Comparison of ENCODE assay signal across 35 cellular contexts in the genomic region with DNA sequence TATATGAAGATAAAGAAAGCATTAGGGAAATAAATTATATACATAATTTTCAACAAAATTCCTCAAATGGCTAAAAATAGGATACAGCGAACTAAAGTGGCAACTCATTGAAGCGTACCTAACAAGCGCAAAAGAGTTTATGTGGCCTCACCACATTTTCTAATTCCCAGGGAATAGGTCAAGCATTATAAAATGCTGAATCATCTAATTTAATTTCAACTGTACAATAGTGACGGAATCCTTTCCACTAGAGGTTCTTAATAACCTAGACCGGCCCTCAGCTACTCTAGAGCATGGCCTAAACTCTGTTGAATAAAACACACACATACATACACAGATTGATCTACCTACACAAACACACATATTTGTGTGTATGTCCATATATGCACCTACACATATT. TPM values are rescaled to one million over a fixed set of nuclear protein-coding genes. Genes with fewer than 3 reads are reported as not detected.
"Had no signal": no experiment of that assay in that cellular context is flagged by ENCODE, and none has a peak within 500 bp of the region (broad histone marks: within the 10 kb centered on the region; RNA-seq: fewer than 3 reads in every experiment).

No MANE protein-coding gene starts in this region.

- H3K4me1 ChIP-seq: ascending aorta, colonic mucosa had no signal

- ATAC-seq: activated CD8-positive, alpha-beta T cell treated with anti-CD3 and anti-CD28 coated beads for 36 hours; activated naive CD8-positive, alpha-beta T cell treated with anti-CD3 and anti-CD28 coated beads, Interleukin-2, amount 50 U/mL, for 24 hours; activated T-cell treated with anti-CD3 and anti-CD28 coated beads, Interleukin-2, amount 50 U/mL, for 4 hours; activated T-cell treated with anti-CD3 and anti-CD28 coated beads, Interleukin-2, amount 50 U/mL, for 72 hours; activated T-helper 17 cell treated with anti-CD3 and anti-CD28 coated beads, Interleukin-2, amount 50 U/mL, for 72 hours had no signal

- H3K9me3 ChIP-seq: ascending aorta, body of pancreas, colonic mucosa had no signal

- H3K27ac ChIP-seq: ascending aorta, body of pancreas, brain microvascular endothelial cell, colonic mucosa, VCaP had no signal

- DNase-seq: activated B cell treated with CpG ODN at 0.5 μM for 24 hours; activated CD4-positive, alpha-beta memory T cell treated with anti-CD3 and anti-CD28 coated beads for 36 hours; activated CD4-positive, alpha-beta T cell treated with anti-CD3 and anti-CD28 coated beads for 4 hours; activated CD4-positive, alpha-beta T cell treated with anti-CD3 and anti-CD28 coated beads, Interleukin-2, amount 10 ng/mL, durations not matched to agents 24 days and 14 days; activated CD4-positive, alpha-beta T cell treated with anti-CD3 and anti-CD28 coated beads, Interleukin-2, amount 50 U/mL, for 1 hour; activated CD4-positive, alpha-beta T cell treated with anti-CD3 and anti-CD28 coated beads, Interleukin-2, amount 50 U/mL, for 4 hours; activated CD4-positive, CD25-positive, alpha-beta regulatory T cell treated with anti-CD3 and anti-CD28 coated beads, Interleukin-2, amount 50 U/mL, for 72 hours; activated CD8-positive, alpha-beta memory T cell treated with anti-CD3 and anti-CD28 coated beads, Interleukin-2, amount 50 U/mL, for 4 hours; activated CD8-positive, alpha-beta T cell treated with anti-CD3 and anti-CD28 coated beads for 36 hours; activated effector memory CD4-positive, alpha-beta T cell treated with anti-CD3 and anti-CD28 coated beads, Interleukin-2, amount 50 U/mL, for 16 hours; activated naive CD4-positive, alpha-beta T cell treated with anti-CD3 and anti-CD28 coated beads, Interleukin-2, amount 10 ng/mL, durations not matched to agents 7 days and 5 days; activated naive CD4-positive, alpha-beta T cell treated with Interleukin-2 at 50 U/mL for 16 hours; activated naive CD8-positive, alpha-beta T cell treated with anti-CD3 and anti-CD28 coated beads, Interleukin-2, amount 10 ng/mL, durations not matched to agents 7 days and 5 days; activated naive CD8-positive, alpha-beta T cell treated with anti-CD3 and anti-CD28 coated beads, Interleukin-2, amount 50 U/mL, for 24 hours; activated T-cell treated with anti-CD3 and anti-CD28 coated beads for 4 hours; activated T-cell treated with anti-CD3 and anti-CD28 coated beads, Interleukin-2, amount 50 U/mL, for 1 hour; activated T-cell treated with anti-CD3 and anti-CD28 coated beads, Interleukin-2, amount 50 U/mL, for 4 hours; activated T-cell treated with anti-CD3 and anti-CD28 coated beads, Interleukin-2, amount 50 U/mL, for 72 hours; amygdala; anterior cingulate cortex; body of pancreas; brain microvascular endothelial cell; caudate nucleus; cerebellar nuclear complex; colonic mucosa; T-helper 2 cell; T-helper 9 cell had no signal

- H3K4me3 ChIP-seq: ascending aorta, body of pancreas, cardiac muscle cell, colonic mucosa had no signal

- H3K27me3 ChIP-seq: ascending aorta, body of pancreas, brain microvascular endothelial cell, cardiac muscle cell, colonic mucosa had no signal

- FAIRE-seq: bronchial epithelial cell had no signal

- H3K36me3 ChIP-seq: ascending aorta, brain microvascular endothelial cell, cardiac muscle cell, colonic mucosa had no signal

RNA-seq across cellular contexts. Expression of a gene that starts 29.1 kb away (rescaled TPM):
- total RNA-seq: activated B cell treated with CpG ODN at 0.5 μM for 24 hours; activated CD4-positive, alpha-beta memory T cell treated with anti-CD3 and anti-CD28 coated beads for 36 hours; activated CD4-positive, alpha-beta T cell treated with anti-CD3 and anti-CD28 coated beads, Interleukin-2, amount 10 ng/mL, durations not matched to agents 24 days and 14 days; activated CD8-positive, alpha-beta memory T cell treated with anti-CD3 and anti-CD28 coated beads for 36 hours; activated CD8-positive, alpha-beta T cell treated with anti-CD3 and anti-CD28 coated beads for 36 hours; activated T-helper 1 cell treated with anti-CD3 and anti-CD28 coated beads, Interleukin-12 subunit alpha, Interleukin-12 subunit beta, Interleukin-2, Interleukin-4 antibody, amounts not matched to agents 30 ng/mL and 10 ng/mL and 1 ng/mL, durations not matched to agents 14 hours and 24 hours and 36 hours; activated T-helper 17 cell treated with anti-CD3 and anti-CD28 coated beads, Interleukin-2, amount 50 U/mL, for 72 hours; ascending aorta; chondrocyte had no signal
